9 cellular contexts compared by ENCODE assay signal in genomic region chr9:97703437-97704326, GRCh38. TPM values are rescaled to one million over a fixed set of nuclear protein-coding genes. Genes with fewer than 3 reads are reported as not detected.
DNase-seq lines count a peak whose midpoint lies in the region; ATAC-seq, FAIRE-seq and TF ChIP-seq lines count a peak whose summit lies in the region.
"Had no signal": no experiment of that assay in that cellular context is flagged by ENCODE, and none has a peak within 500 bp of the region (broad histone marks: within the 10 kb centered on the region; RNA-seq: fewer than 3 reads in every experiment).

No MANE protein-coding gene starts in this region.

- H3K9ac ChIP-seq in HepG2 (ENCODE audit: insufficient read depth, low read depth, low read length): peak overlapping the region; percentile 58

- intact Hi-C loops in activated CD4-positive, alpha-beta T cell treated with anti-CD3 and anti-CD28 coated beads for 36 hours (cut with DNase I, micrococcal nuclease): no loop called here
- intact Hi-C loops in HepG2 (cut with micrococcal nuclease; ENCODE audit: unreplicated experiment) (no loop called here), testis (cut with DNase I; ENCODE audit: low total_unique reads) (no loop called here), CD14-positive monocyte (cut with micrococcal nuclease) (loop anchor here in 1 of 2 donors (10.0 kb wide), 1 partner anchor 231 kb away; the partner anchor contains the start of gene HEMGN)

- ATAC-seq in activated CD4-positive, alpha-beta T cell treated with anti-CD3 and anti-CD28 coated beads for 36 hours: peak; percentile 89
- ATAC-seq in HepG2 (peak; percentile 88), HG02981 (IDR thresholded peaks at IDR 0.05; ENCODE audit: unreplicated experiment) (no peak)

- peak overlapping the region; percentile 95 for H3K4me2 ChIP-seq in HepG2 (ENCODE audit: low read depth, low read length)

- FAIRE-seq in HepG2 (lab: Jason Lieb, UNC): peak; percentile 73

- no peaks in the 10 kb centered on the region for H3K79me2 ChIP-seq in HepG2 (ENCODE audit: insufficient read depth, low read length)

- 4% methylated on average over 11 of the region's 11 CpGs for WGBS in HepG2 (ENCODE audit: low lambda C conversion rate)
- WGBS in testis, 2 donors: 65 to 75% methylated on average over 11 of the region's 11 CpGs

- no peaks in the 10 kb centered on the region for H4K20me1 ChIP-seq in HepG2 (ENCODE audit: insufficient read depth, low read length)

- TF ChIP-seq POLR2A in HepG2 (IDR thresholded peaks at IDR 0.05; ENCODE audit: insufficient read depth in 1 of 2, low read depth in 2 of 2, low read length in 2 of 2): peak in 1 of 2 experiments; percentile 54; a peak in 2 of 4 replicates
- TF ChIP-seq POLR2A in testis (IDR thresholded peaks at IDR 0.05): no peak

- H2AFZ ChIP-seq in HepG2 (ENCODE audit: low read length): peak overlapping the region; percentile 52

- H3K4me1 ChIP-seq in HepG2 (ENCODE audit: insufficient read depth, low read length) (peaks cover 62% of the 10 kb centered on the region), testis (no peaks in the 10 kb centered on the region)

- H3K27me3 ChIP-seq in HepG2 (ENCODE audit: control insufficient read depth in 1 of 2, insufficient read depth in 2 of 2, low read length in 2 of 2) (no peaks in the 10 kb centered on the region), testis (no peaks in the 10 kb centered on the region)

- TSS peak; percentile 97 for BruUV-seq in HepG2 (replicated peaks; lab: Mats Ljungman, UMichigan)

- TF ChIP-seq RAD21 in HepG2 (CRISPR knock-in tag; IDR thresholded peaks at IDR 0.05): no peak

- no peak for TF ChIP-seq CTCF in HepG2 (CRISPR knock-in tag; IDR thresholded peaks at IDR 0.05)
- no peak for TF ChIP-seq CTCF in testis (IDR thresholded peaks at IDR 0.05)
- no peak for TF ChIP-seq CTCF in CD14-positive monocyte (IDR thresholded peaks at IDR 0.05)

- H3K27ac ChIP-seq in HepG2 (ENCODE audit: extremely low read length, insufficient read depth, low read length): peak overlapping the region; percentile 84
- H3K27ac ChIP-seq in testis: no peak overlapping the region

- H3K4me1 Mint-ChIP-seq in activated CD4-positive, alpha-beta T cell treated with anti-CD3 and anti-CD28 coated beads for 36 hours: peaks cover 25% of the 10 kb centered on the region
- peaks cover 12% of the 10 kb centered on the region for H3K4me1 Mint-ChIP-seq in CD14-positive monocyte

- no peaks in the 10 kb centered on the region for H3K36me3 Mint-ChIP-seq in activated CD4-positive, alpha-beta T cell treated with anti-CD3 and anti-CD28 coated beads for 36 hours (ENCODE audit: low read depth)
- no peaks in the 10 kb centered on the region for H3K36me3 Mint-ChIP-seq in CD14-positive monocyte

- no peak overlapping the region for H3K4me3 Mint-ChIP-seq in activated CD4-positive, alpha-beta T cell treated with anti-CD3 and anti-CD28 coated beads for 36 hours
- H3K4me3 Mint-ChIP-seq in CD14-positive monocyte: peak overlapping the region in 1 of 2 donors; percentile 22

- H3K27me3 Mint-ChIP-seq in activated CD4-positive, alpha-beta T cell treated with anti-CD3 and anti-CD28 coated beads for 36 hours: peaks cover 10% of the 10 kb centered on the region
- H3K27me3 Mint-ChIP-seq in CD14-positive monocyte (ENCODE audit: low read depth in 3 of 3): peaks cover 18 to 56% (median 23%) of the 10 kb centered on the region in 3 donors

- POLR2A ChIA-PET in activated CD4-positive, alpha-beta T cell treated with anti-CD3 and anti-CD28 coated beads for 36 hours (lab: Charles Lee): no interaction called here
- POLR2A ChIA-PET in HepG2 (lab: Yijun Ruan, JAX): interaction anchor here (1.0 to 1.8 kb wide), 3 partner anchors 57 to 219 kb away, joined by 6 to 9 read pairs (median 9); partner anchors contain the start of genes NCBP1, TRMO and TSTD2

- peak overlapping the region; percentile 91 for H3K27ac Mint-ChIP-seq in activated CD4-positive, alpha-beta T cell treated with anti-CD3 and anti-CD28 coated beads for 36 hours
- H3K27ac Mint-ChIP-seq in CD14-positive monocyte: peak overlapping the region in 1 of 7 donors; percentile 58

- no peaks in the 10 kb centered on the region for H3K36me3 ChIP-seq in HepG2 (replicated peaks in 1 of 2; ENCODE audit: control insufficient read depth in 1 of 2, insufficient read depth in 2 of 2, low read length in 2 of 2)
- no peaks in the 10 kb centered on the region for H3K36me3 ChIP-seq in testis (ENCODE audit: low read depth, missing control alignments)

- CTCF ChIA-PET in activated CD4-positive, alpha-beta T cell treated with anti-CD3 and anti-CD28 coated beads for 36 hours (lab: Charles Lee): interaction anchor here (0.7 to 1.2 kb wide), 2 partner anchors 65 to 196 kb away, joined by 3 read pairs; no protein-coding TSS in a partner anchor
- CTCF ChIA-PET in HepG2 (lab: Yijun Ruan, JAX; ENCODE audit: low intra/inter-chr PET ratio, low total read pairs): no interaction called here

- H3K9me3 ChIP-seq in HepG2 (ENCODE audit: low read length) (no peaks in the 10 kb centered on the region), testis (no peaks in the 10 kb centered on the region)

- H3K4me3 ChIP-seq in HepG2 (replicated peaks in 1 of 3; ENCODE audit: insufficient read depth in 1 of 3, low read depth in 2 of 3, low read length in 3 of 3): peak overlapping the region; percentile 25 to 55 (median 47)
- no peak overlapping the region for H3K4me3 ChIP-seq in testis

- TF ChIP-seq EP300 in HepG2 (IDR thresholded peaks at IDR 0.05; ENCODE audit: low read depth in 2 of 2, low read length in 2 of 2) (no peak), HepG2 (CRISPR knock-in tag; IDR thresholded peaks at IDR 0.05; ENCODE audit: borderline replicate concordance) (no peak)

- H3K9me3 Mint-ChIP-seq in activated CD4-positive, alpha-beta T cell treated with anti-CD3 and anti-CD28 coated beads for 36 hours (ENCODE audit: low read depth): no peaks in the 10 kb centered on the region
- no peaks in the 10 kb centered on the region for H3K9me3 Mint-ChIP-seq in CD14-positive monocyte

- peak; percentile 67 for DNase-seq in activated CD4-positive, alpha-beta T cell treated with anti-CD3 and anti-CD28 coated beads for 36 hours
- no peak for DNase-seq in activated CD4-positive, alpha-beta T cell treated with anti-CD3 and anti-CD28 coated beads, Interleukin-2, amount 50 U/mL, for 4 hours
- DNase-seq in NCI-H1092 (lab: John Stamatoyannopoulos, UW): peak; percentile 18
- DNase-seq in activated T-helper 9 cell treated with anti-CD3 and anti-CD28 coated beads, Interleukin-2, amount 50 U/mL, for 16 hours (ENCODE audit: low read depth): peak; percentile 14
- peak; percentile 74 for DNase-seq in HepG2 (ENCODE audit: low spot score)
- no peak for DNase-seq in testis
- DNase-seq in CD14-positive monocyte (ENCODE audit: low spot score): no peak
- DNase-seq: DND-41 had no signal

- in situ Hi-C loops in HepG2 (cut with HindIII; ENCODE audit: extremely low pct_ligation_motif_present, low pct_unique_long_range_greater_than_20kb): no loop called here

TF ChIP-seq in HepG2, 621 proteins besides CTCF, POLR2A, EP300 and RAD21 (continues in another document):
- no peak for TF ChIP-seq CREB1 (IDR thresholded peaks at IDR 0.05)
- TF ChIP-seq CREB1 (CRISPR knock-in tag; IDR thresholded peaks at IDR 0.05): 0 out of 2 replicates have a peak, but pooled peaks have one; percentile 24
- peak; percentile 72 for TF ChIP-seq TEAD3 (CRISPR knock-in tag; optimal IDR thresholded peaks at IDR 0.05; ENCODE audit: borderline replicate concordance)
- TF ChIP-seq NFIB (CRISPR knock-in tag; IDR thresholded peaks at IDR 0.05; ENCODE audit: borderline replicate concordance): no peak
- peak; percentile 10; the same call in 1 of the 2 replicates for TF ChIP-seq SAP130 (CRISPR knock-in tag; IDR thresholded peaks at IDR 0.05; ENCODE audit: low read depth)
- TF ChIP-seq KMT2B (CRISPR knock-in tag; IDR thresholded peaks at IDR 0.05): 0 out of 2 replicates have a peak, but pooled peaks have one; percentile 35
- TF ChIP-seq NCOR1 (IDR thresholded peaks at IDR 0.05; ENCODE audit: borderline replicate concordance, low read length): peak; percentile 39; the same call in 1 of the 2 replicates

RNA-seq across cellular contexts. Expression of gene XPA, which starts 6.5 kb away (rescaled TPM):
- total RNA-seq in activated CD4-positive, alpha-beta T cell treated with anti-CD3 and anti-CD28 coated beads for 36 hours: 10 to 100 TPM in 1 of 2 experiments, 1 to 10 TPM in 1; 8.7 to 11.1 TPM
- total RNA-seq in HepG2 (2016; rRNA removed; fragmentation: Illumina TruSeq; extraction: Trizol) (12.5 and 15.2 TPM in 2 replicates), testis (10 to 100 TPM; 10.6 TPM)
- total RNA-seq in HepG2 (2016; cell fraction: cytosol; rRNA removed; fragmentation: Illumina TruSeq; extraction: Trizol; ENCODE audit: low read depth): 6.3 TPM in 2 replicates
- total RNA-seq in HepG2 (2016; cell fraction: insoluble cytoplasmic fraction; rRNA removed; fragmentation: Illumina TruSeq; extraction: Trizol): 12.1 and 13.9 TPM in 2 replicates
- 6.6 and 7.3 TPM in 2 replicates for total RNA-seq in HepG2 (2016; cell fraction: membrane; rRNA removed; fragmentation: Illumina TruSeq; extraction: Trizol)
- total RNA-seq in HepG2 (2016; cell fraction: nucleus; rRNA removed; fragmentation: Illumina TruSeq; extraction: Trizol): 14.5 and 16.6 TPM in 2 replicates
- polyA plus RNA-seq in HepG2 (2011; rRNA removed) (2.3 and 2.5 TPM in 2 replicates), testis (ENCODE audit: insufficient read depth, low read depth, low replicate concordance) (7.3 TPM), CD14-positive monocyte (10 to 100 TPM; 15.4 to 15.8 TPM)
- 1.2 and 1.4 TPM in 2 replicates for polyA plus RNA-seq in HepG2 (2011; cell fraction: cytosol; rRNA removed)
- 1.9 and 3.0 TPM in 2 replicates for polyA plus RNA-seq in HepG2 (2011; cell fraction: nucleus; rRNA removed)
- polyA plus RNA-seq in HepG2 (2012): 8.1 and 11.3 TPM in 2 replicates
- 5.1 and 5.4 TPM in 2 replicates for polyA plus RNA-seq in HepG2 (2016; cell fraction: cytosol; fragmentation: Illumina TruSeq; extraction: Trizol; ENCODE audit: low read depth)
- polyA plus RNA-seq in HepG2 (2016; cell fraction: insoluble cytoplasmic fraction; fragmentation: Illumina TruSeq; extraction: Trizol; ENCODE audit: low read depth): 14.8 and 17.1 TPM in 2 replicates
- 5.3 and 5.8 TPM in 2 replicates for polyA plus RNA-seq in HepG2 (2016; cell fraction: membrane; fragmentation: Illumina TruSeq; extraction: Trizol; ENCODE audit: low read depth)
- polyA plus RNA-seq in HepG2 (2016; cell fraction: nucleus; fragmentation: Illumina TruSeq; extraction: Trizol; ENCODE audit: insufficient read depth, low read depth): 16.5 and 19.7 TPM in 2 replicates
- 0.77 and 1.4 TPM in 2 replicates for polyA minus RNA-seq in HepG2 (2011; rRNA and poly(A)+ RNA removed; ENCODE audit: low replicate concordance)
- 1.3 and 3.5 TPM in 2 replicates for polyA minus RNA-seq in HepG2 (2011; cell fraction: cytosol; rRNA and poly(A)+ RNA removed)
- polyA minus RNA-seq in HepG2 (2011; cell fraction: nucleus; rRNA and poly(A)+ RNA removed): 16.7 and 17.8 TPM in 2 replicates

Comparison
In these comparisons a context has a peak if more than half of its experiments do, and no peak if none do; other contexts are left out.
1. DNase-seq: peak in activated CD4-positive, alpha-beta T cell treated with anti-CD3 and anti-CD28 coated beads for 36 hours (single experiment), NCI-H1092 (single experiment), activated T-helper 9 cell treated with anti-CD3 and anti-CD28 coated beads, Interleukin-2, amount 50 U/mL, for 16 hours (single experiment) and HepG2 (single experiment); none in activated CD4-positive, alpha-beta T cell treated with anti-CD3 and anti-CD28 coated beads, Interleukin-2, amount 50 U/mL, for 4 hours (0 of 2), testis (single experiment) and CD14-positive monocyte (single experiment).
2. H3K4me3 ChIP-seq: peak in HepG2 (3 of 3); none in testis (0 of 2).